1 cellular context compared by ENCODE assay signal in the genomic region with DNA sequence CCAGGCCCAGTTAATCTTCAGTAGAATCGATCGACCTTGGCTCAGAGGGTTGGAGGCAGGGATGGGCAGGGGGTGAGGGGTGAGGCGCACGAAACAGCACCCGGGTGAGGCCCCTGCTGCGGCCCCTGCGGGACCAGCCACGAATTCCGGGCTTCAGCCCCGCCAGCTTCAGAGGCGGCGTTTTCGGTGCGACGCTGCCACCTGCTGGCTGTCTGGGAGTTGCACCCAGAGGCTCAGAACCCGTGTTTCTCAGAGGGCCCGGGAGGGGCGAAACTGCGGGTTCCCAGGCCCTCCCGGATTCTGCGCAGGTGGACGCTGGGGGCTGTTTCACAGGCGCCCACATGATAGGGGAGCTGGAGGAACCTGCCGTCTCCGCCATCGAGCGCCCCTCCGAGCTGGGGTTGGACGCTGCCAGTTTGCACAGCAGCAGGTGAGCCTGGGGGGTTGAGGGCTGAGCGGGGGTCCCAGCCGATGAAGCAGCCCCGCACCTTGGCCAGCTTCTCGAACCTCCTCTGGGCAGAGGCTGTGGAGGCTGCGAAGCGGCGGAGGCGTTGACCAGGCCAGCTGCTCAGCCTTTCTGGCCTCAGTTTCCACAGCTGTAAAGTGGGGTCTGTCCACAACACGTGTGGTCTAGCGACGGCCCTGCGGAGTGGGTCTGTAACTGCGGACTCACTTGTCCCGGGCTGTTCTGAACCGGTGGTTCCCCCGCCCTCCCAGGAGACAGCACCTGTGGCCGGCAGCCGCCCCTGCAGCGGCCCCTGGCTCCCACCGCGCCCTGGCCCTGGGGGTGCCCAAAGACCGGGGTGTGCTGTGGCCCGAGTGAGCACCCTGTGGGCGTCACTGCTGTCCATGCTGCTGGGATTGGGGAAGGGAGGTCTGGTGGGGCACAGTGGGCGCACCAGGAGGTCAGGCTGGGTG.
TF ChIP-seq lines count a peak whose summit lies in the region.

No MANE protein-coding gene starts in this region.

TF ChIP-seq in IMR-90, 13 proteins besides CTCF, POLR2A, EP300 and RAD21 (continued from another document):
- TF ChIP-seq, protein P1, sequence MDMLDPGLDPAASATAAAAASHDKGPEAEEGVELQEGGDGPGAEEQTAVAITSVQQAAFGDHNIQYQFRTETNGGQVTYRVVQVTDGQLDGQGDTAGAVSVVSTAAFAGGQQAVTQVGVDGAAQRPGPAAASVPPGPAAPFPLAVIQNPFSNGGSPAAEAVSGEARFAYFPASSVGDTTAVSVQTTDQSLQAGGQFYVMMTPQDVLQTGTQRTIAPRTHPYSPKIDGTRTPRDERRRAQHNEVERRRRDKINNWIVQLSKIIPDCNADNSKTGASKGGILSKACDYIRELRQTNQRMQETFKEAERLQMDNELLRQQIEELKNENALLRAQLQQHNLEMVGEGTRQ (IDR thresholded peaks at IDR 0.05; ENCODE audit: low read depth, low read length) = no peak
- TF ChIP-seq SMC3 (IDR thresholded peaks at IDR 0.05; ENCODE audit: low read depth, low read length) (peak; percentile 93), RFX5 (IDR thresholded peaks at IDR 0.05; ENCODE audit: low read depth, low read length) (no peak), NFE2L2 (IDR thresholded peaks at IDR 0.05; ENCODE audit: low read depth, low read length) (no peak), CEBPB (IDR thresholded peaks at IDR 0.05; ENCODE audit: low read depth, low read length) (no peak), MAZ (IDR thresholded peaks at IDR 0.05; ENCODE audit: borderline replicate concordance, low read depth, low read length) (peak; percentile 57; the same call in 1 of the 2 replicates), RCOR1 (IDR thresholded peaks at IDR 0.05; ENCODE audit: insufficient replicate concordance, low read length) (no peak), MXI1 (IDR thresholded peaks at IDR 0.05; ENCODE audit: borderline replicate concordance, low read depth, low read length) (no peak; the same call in 1 of the 2 replicates), MAFK (IDR thresholded peaks at IDR 0.05; ENCODE audit: low read depth, low read length) (no peak), BHLHE40 (IDR thresholded peaks at IDR 0.05; ENCODE audit: low read depth, low read length) (no peak), CHD1 (IDR thresholded peaks at IDR 0.05; ENCODE audit: low read depth, low read length) (no peak), ELK1 (IDR thresholded peaks at IDR 0.05; ENCODE audit: borderline replicate concordance, low read depth, low read length) (no peak)
